Comparison of ENCODE assay signal across 1 cellular context in genomic region chr11:130434521-130435223, GRCh38.
TF ChIP-seq lines count a peak whose summit lies in the region.

No MANE protein-coding gene starts in this region.

TF ChIP-seq in endothelial cell of umbilical vein, 7 proteins besides CTCF, POLR2A, EP300 and RAD21:
- TF ChIP-seq MYC (IDR thresholded peaks at IDR 0.05; ENCODE audit: low read depth, low read length) (no peak), EZH2 (IDR thresholded peaks at IDR 0.05; ENCODE audit: borderline replicate concordance, low read depth, low read length, severe bottlenecking) (no peak), POLR2AphosphoS5 (IDR thresholded peaks at IDR 0.05; ENCODE audit: insufficient read depth, low read depth, low read length) (no peak)
TF ChIP-seq in endothelial cell of umbilical vein: peak in this region for 0.
